Comparison of ENCODE assay signal across 8 cellular contexts in genomic region chr10:31320598-31321211, GRCh38. TPM values are rescaled to one million over a fixed set of nuclear protein-coding genes. Genes with fewer than 3 reads are reported as not detected.
DNase-seq lines count a peak whose midpoint lies in the region; ATAC-seq and TF ChIP-seq lines count a peak whose summit lies in the region.

No MANE protein-coding gene starts in this region.

- H3K9me3 ChIP-seq in right cardiac atrium (ENCODE audit: control insufficient read depth, low read length), result no peaks in the 10 kb centered on the region
- H3K9me3 ChIP-seq in psoas muscle, result no peaks in the 10 kb centered on the region

- TF ChIP-seq CTCF in psoas muscle (IDR thresholded peaks at IDR 0.05), result peak; percentile 7

- peak; percentile 21 for ATAC-seq in HG03108 (IDR thresholded peaks at IDR 0.05; ENCODE audit: unreplicated experiment)
- peak; percentile 25 to 50 for ATAC-seq in right cardiac atrium
- ATAC-seq in psoas muscle, result peak in 1 of 4 donors; percentile 24
- no peak for ATAC-seq in GM18520 (IDR thresholded peaks at IDR 0.05; ENCODE audit: unreplicated experiment)

- H3K27me3 ChIP-seq in right cardiac atrium (ENCODE audit: control insufficient read depth, insufficient read depth), result no peaks in the 10 kb centered on the region
- H3K27me3 ChIP-seq in psoas muscle (ENCODE audit: insufficient read depth in 3 of 3, low read length in 2 of 3), result no peaks in the 10 kb centered on the region

- intact Hi-C loops in right cardiac atrium (cut with DNase I), result loop anchor here in 1 of 4 donors (10.0 kb wide), 1 partner anchor 536 kb away; no protein-coding TSS in a partner anchor
- intact Hi-C loops in psoas muscle (cut with DNase I), result loop anchor here in 1 of 2 donors (5.0 to 10.0 kb wide), 3 partner anchors 74 to 364 kb away; no protein-coding TSS in a partner anchor

- WGBS in right cardiac atrium, result under 1% methylated on average over 43 of the region's 43 CpGs
- 0% methylated on average over 43 of the region's 43 CpGs for WGBS in psoas muscle, 3 donors

- no peaks in the 10 kb centered on the region for H3K36me3 ChIP-seq in psoas muscle (ENCODE audit: insufficient read depth in 1 of 2, low read depth in 1 of 2)

- peak overlapping the region; percentile 96 for H3K4me3 ChIP-seq in right cardiac atrium (ENCODE audit: low read length)
- peak overlapping the region; percentile 75 for H3K4me3 ChIP-seq in psoas muscle

- DNase-seq in NCI-H2029 treated with DMSO at 0.1 percent for 48 hours (lab: John Stamatoyannopoulos, UW) (peak; percentile 4), NCI-H2029 (lab: John Stamatoyannopoulos, UW) (no peak), SHP77 (lab: John Stamatoyannopoulos, UW) (peak; percentile 49 to 59), anterior cingulate cortex (lab: John Stamatoyannopoulos, UW) (peak in 30 of 58 donors; percentile 5 to 61 (median 25)), right cardiac atrium (peak; percentile 44 to 78 (median 70)), psoas muscle (peak; percentile 66 to 71)

- H3K27ac ChIP-seq in right cardiac atrium (ENCODE audit: low read length) (peak overlapping the region; percentile 100), psoas muscle (peak overlapping the region; percentile 97)

- H3K4me1 ChIP-seq in right cardiac atrium (ENCODE audit: control insufficient read depth, insufficient read depth, low read length) (no peaks in the 10 kb centered on the region), psoas muscle (peaks cover 42% of the 10 kb centered on the region)

RNA-seq across cellular contexts. Expression of gene ZEB1, which starts 1.7 kb away (rescaled TPM):
- total RNA-seq in right cardiac atrium (10 to 100 TPM; 64.9 to 72.8 (median 69.2) TPM), psoas muscle (10 to 100 TPM; 92.0 to 99.8 (median 95.3) TPM)
- polyA plus RNA-seq in right cardiac atrium (13.9 TPM), psoas muscle (10 to 100 TPM; 18.7 to 34.2 (median 23.8) TPM)
